Comparison of ENCODE assay signal across 8 cellular contexts in genomic region chr3:11770105-11770476, GRCh38.
DNase-seq lines count a peak whose midpoint lies in the region; ATAC-seq and TF ChIP-seq lines count a peak whose summit lies in the region.

No MANE protein-coding gene starts in this region.

- H3K36me3 ChIP-seq in OCI-LY7 (ENCODE audit: insufficient read depth, low read length) = no peaks in the 10 kb centered on the region
- no peaks in the 10 kb centered on the region for H3K36me3 ChIP-seq in fibroblast of lung (ENCODE audit: control insufficient read depth, insufficient read depth, low read length)
- no peaks in the 10 kb centered on the region for H3K36me3 ChIP-seq in stomach smooth muscle (ENCODE audit: control insufficient read depth in 2 of 2, insufficient read depth in 2 of 2, low read length in 2 of 2)
- H3K36me3 ChIP-seq in gastrocnemius medialis = no peaks in the 10 kb centered on the region

- H3K27ac Mint-ChIP-seq in activated CD8-positive, alpha-beta memory T cell treated with anti-CD3 and anti-CD28 coated beads, Interleukin-2, amount 10 ng/mL, durations not matched to agents 7 days and 5 days = peak overlapping the region; percentile 88

- H3K36me3 Mint-ChIP-seq in activated CD8-positive, alpha-beta memory T cell treated with anti-CD3 and anti-CD28 coated beads, Interleukin-2, amount 10 ng/mL, durations not matched to agents 7 days and 5 days = peaks cover 6% of the 10 kb centered on the region

- H3K27me3 ChIP-seq in fibroblast of lung (ENCODE audit: control insufficient read depth, insufficient read depth, low read length) = peaks cover 4% of the 10 kb centered on the region
- no peaks in the 10 kb centered on the region for H3K27me3 ChIP-seq in stomach smooth muscle (ENCODE audit: control insufficient read depth in 1 of 2, insufficient read depth in 2 of 2, low read length in 2 of 2)
- H3K27me3 ChIP-seq in gastrocnemius medialis = no peaks in the 10 kb centered on the region

- no peak for TF ChIP-seq POLR2A in gastrocnemius medialis (IDR thresholded peaks at IDR 0.05)

- POLR2A ChIA-PET in OCI-LY7 (lab: Charles Lee) = interaction anchor here (0.9 to 1.1 kb wide), 3 partner anchors 9 to 56 kb away, joined by 4 to 5 read pairs (median 5); no protein-coding TSS in a partner anchor

- no peaks in the 10 kb centered on the region for H3K9me2 ChIP-seq in OCI-LY7 (ENCODE audit: insufficient read depth, low read length)

- no peaks in the 10 kb centered on the region for H3K27me3 Mint-ChIP-seq in activated CD8-positive, alpha-beta memory T cell treated with anti-CD3 and anti-CD28 coated beads, Interleukin-2, amount 10 ng/mL, durations not matched to agents 7 days and 5 days

- no peak overlapping the region for H3K9ac ChIP-seq in fibroblast of lung (ENCODE audit: insufficient read depth, low read length)
- H3K9ac ChIP-seq in stomach smooth muscle (ENCODE audit: low read length in 2 of 2) = peak overlapping the region in 1 of 2 donors; percentile 36

- peak; percentile 22 for ATAC-seq in activated CD8-positive, alpha-beta memory T cell treated with anti-CD3 and anti-CD28 coated beads, Interleukin-2, amount 10 ng/mL, durations not matched to agents 7 days and 5 days
- ATAC-seq in gastrocnemius medialis = no peak

- H3K9me3 ChIP-seq in OCI-LY7 (ENCODE audit: low read length) = no peaks in the 10 kb centered on the region
- no peaks in the 10 kb centered on the region for H3K9me3 ChIP-seq in fibroblast of lung (ENCODE audit: control insufficient read depth, insufficient read depth, low read depth, low read length)
- no peaks in the 10 kb centered on the region for H3K9me3 ChIP-seq in stomach smooth muscle (ENCODE audit: control insufficient read depth in 2 of 2, low read length in 2 of 2)
- H3K9me3 ChIP-seq in gastrocnemius medialis = no peaks in the 10 kb centered on the region

- H3K27ac ChIP-seq in OCI-LY7 (ENCODE audit: low read depth, low read length, poor library complexity, severe bottlenecking) (no peak overlapping the region), fibroblast of lung (ENCODE audit: insufficient read depth, low read length) (no peak overlapping the region), stomach smooth muscle (ENCODE audit: low read length) (no peak overlapping the region), gastrocnemius medialis (no peak overlapping the region)

- BruUV-seq in OCI-LY7 (replicated peaks; lab: Mats Ljungman, UMichigan) = no TSS peak

- peak overlapping the region; percentile 19 for H3K4me3 Mint-ChIP-seq in activated CD8-positive, alpha-beta memory T cell treated with anti-CD3 and anti-CD28 coated beads, Interleukin-2, amount 10 ng/mL, durations not matched to agents 7 days and 5 days

- intact Hi-C loops in OCI-LY7 (cut with micrococcal nuclease; ENCODE audit: unreplicated experiment) (no loop called here), gastrocnemius medialis (cut with DNase I; ENCODE audit: low total_unique reads) (no loop called here)

- TF ChIP-seq CTCF in OCI-LY7 (conservative IDR thresholded peaks at IDR 0.05; ENCODE audit: low read length) (no peak), fibroblast of lung (conservative IDR thresholded peaks at IDR 0.05 in 1 of 2, IDR thresholded peaks at IDR 0.05 in 1 of 2; ENCODE audit: low read depth in 1 of 2, low read length in 2 of 2) (no peak), gastrocnemius medialis (IDR thresholded peaks at IDR 0.05 in 4 of 5, conservative IDR thresholded peaks at IDR 0.05 in 1 of 5) (no peak)

- H3K4me1 ChIP-seq in OCI-LY7 (ENCODE audit: insufficient read depth, low read length, poor library complexity, severe bottlenecking) = no peaks in the 10 kb centered on the region
- H3K4me1 ChIP-seq in fibroblast of lung (ENCODE audit: control insufficient read depth, extremely low read depth, insufficient read depth, low read length) = peaks cover 6% of the 10 kb centered on the region
- peaks cover 10% of the 10 kb centered on the region for H3K4me1 ChIP-seq in stomach smooth muscle (ENCODE audit: control insufficient read depth, insufficient read depth, low read length)
- H3K4me1 ChIP-seq in gastrocnemius medialis = peaks cover 0 to 7% of the 10 kb centered on the region in 2 donors

- peak overlapping the region; percentile 35; the same call in 1 of the 2 replicates for H2AFZ ChIP-seq in OCI-LY7 (ENCODE audit: low read length)
- H2AFZ ChIP-seq in fibroblast of lung (ENCODE audit: low read length) = no peak overlapping the region

- CTCF ChIA-PET in activated CD8-positive, alpha-beta memory T cell treated with anti-CD3 and anti-CD28 coated beads, Interleukin-2, amount 10 ng/mL, durations not matched to agents 7 days and 5 days (lab: Charles Lee) = interaction anchor here (0.7 to 1.7 kb wide), 8 partner anchors 9 to 126 kb away, joined by 3 to 10 read pairs (median 3); partner anchors contain the start of gene VGLL4
- CTCF ChIA-PET in OCI-LY7 (lab: Charles Lee; ENCODE audit: unreplicated experiment) = interaction anchor here (0.5 kb wide), 1 partner anchor 640 kb away, joined by 3 read pairs; no protein-coding TSS in a partner anchor

- H3K4me3 ChIP-seq in OCI-LY7 (ENCODE audit: low read depth, low read length, poor library complexity, severe bottlenecking) = no peak overlapping the region
- H3K4me3 ChIP-seq in fibroblast of lung (replicated peaks in 1 of 4; ENCODE audit: control extremely low read depth in 1 of 4, insufficient read depth in 1 of 4, low read depth in 3 of 4, low read length in 4 of 4) = peak overlapping the region in 2 of 4 experiments; percentile 15
- peak overlapping the region; percentile 17 to 54 for H3K4me3 ChIP-seq in stomach smooth muscle (ENCODE audit: low read length in 2 of 2)
- no peak overlapping the region for H3K4me3 ChIP-seq in gastrocnemius medialis

- H3K79me2 ChIP-seq in OCI-LY7 (ENCODE audit: insufficient read depth, low read depth, low read length) (no peaks in the 10 kb centered on the region), fibroblast of lung (ENCODE audit: control insufficient read depth, insufficient read depth, low read length) (no peaks in the 10 kb centered on the region)

- H3K9me3 Mint-ChIP-seq in activated CD8-positive, alpha-beta memory T cell treated with anti-CD3 and anti-CD28 coated beads, Interleukin-2, amount 10 ng/mL, durations not matched to agents 7 days and 5 days (ENCODE audit: low read depth) = no peaks in the 10 kb centered on the region

- H3K4me2 ChIP-seq in OCI-LY7 (ENCODE audit: low read length) (peak overlapping the region; percentile 6; the same call in 1 of the 2 replicates), fibroblast of lung (ENCODE audit: extremely low read depth, insufficient read depth, low read length) (peak overlapping the region; percentile 88)

- DNase-seq in activated CD8-positive, alpha-beta memory T cell treated with anti-CD3 and anti-CD28 coated beads, Interleukin-2, amount 10 ng/mL, durations not matched to agents 7 days and 5 days = no peak
- DNase-seq in activated CD8-positive, alpha-beta memory T cell treated with anti-CD3 and anti-CD28 coated beads for 24 hours = no peak
- DNase-seq in OCI-LY7 (ENCODE audit: low spot score) = no peak
- DNase-seq in fibroblast of lung (ENCODE audit: low read depth in 2 of 2) = no peak
- DNase-seq in NCI-H2196 (lab: John Stamatoyannopoulos, UW; ENCODE audit: unreplicated experiment) = no peak
- DNase-seq in gastrocnemius medialis = no peak
- no peak for DNase-seq in activated CD4-positive, CD25-positive, alpha-beta regulatory T cell treated with anti-CD3 and anti-CD28 coated beads, Interleukin-2, amount 50 U/mL, for 72 hours

- no peaks in the 10 kb centered on the region for H4K20me1 ChIP-seq in OCI-LY7 (ENCODE audit: insufficient read depth, low read length)
- no peaks in the 10 kb centered on the region for H4K20me1 ChIP-seq in fibroblast of lung (ENCODE audit: control insufficient read depth, extremely low read depth, insufficient read depth, low read length)

- H3K4me1 Mint-ChIP-seq in activated CD8-positive, alpha-beta memory T cell treated with anti-CD3 and anti-CD28 coated beads, Interleukin-2, amount 10 ng/mL, durations not matched to agents 7 days and 5 days = peaks cover 36% of the 10 kb centered on the region

- in situ Hi-C loops in gastrocnemius medialis (cut with MboI; ENCODE audit: low sequenced_read_pairs in 4 of 4) = no loop called here

Comparison
In these comparisons a context has a peak if more than half of its experiments do, and no peak if none do; other contexts are left out.
1. H3K4me3 ChIP-seq: peak in stomach smooth muscle (2 of 2); none in OCI-LY7 (single experiment) and gastrocnemius medialis (0 of 4).